ENCODE assay signal across 2 cellular contexts in the genomic region with DNA sequence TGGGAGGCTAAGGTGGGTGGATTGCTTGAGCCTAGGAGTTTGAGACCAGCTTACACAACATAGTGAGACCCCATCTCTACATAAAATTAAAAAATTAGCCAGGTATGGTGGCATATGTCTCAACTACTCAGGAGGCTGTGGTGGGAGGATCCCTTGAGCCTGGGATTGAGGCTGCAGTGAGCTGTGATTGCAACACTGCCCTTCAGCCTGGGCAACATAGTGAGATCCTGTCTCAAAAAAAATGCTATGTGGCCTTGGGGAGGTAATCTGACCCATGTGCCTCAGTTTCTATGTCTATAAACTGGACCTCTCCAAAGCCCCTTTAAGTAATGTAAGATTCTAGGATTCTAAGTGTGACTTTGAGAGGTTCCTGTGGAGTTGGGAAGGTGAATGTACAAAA.
TF ChIP-seq lines count a peak whose summit lies in the region.

No MANE protein-coding gene starts in this region.

TF ChIP-seq in HepG2, 621 proteins besides CTCF, POLR2A, EP300 and RAD21 (continues in another document):
- TF ChIP-seq NFRKB (IDR thresholded peaks at IDR 0.05), result no peak
- TF ChIP-seq ZNF605 (CRISPR knock-in tag; IDR thresholded peaks at IDR 0.05), result no peak
- no peak for TF ChIP-seq ZNF644 (CRISPR knock-in tag; IDR thresholded peaks at IDR 0.05; ENCODE audit: low read depth)
- TF ChIP-seq, protein P1, sequence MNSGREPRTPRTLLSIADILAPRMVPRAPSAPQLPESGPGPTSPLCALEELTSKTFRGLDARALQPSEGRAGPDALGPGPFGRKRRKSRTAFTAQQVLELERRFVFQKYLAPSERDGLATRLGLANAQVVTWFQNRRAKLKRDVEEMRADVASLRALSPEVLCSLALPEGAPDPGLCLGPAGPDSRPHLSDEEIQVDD (CRISPR knock-in tag; IDR thresholded peaks at IDR 0.05; ENCODE audit: borderline replicate concordance), result no peak
- TF ChIP-seq, protein P2, sequence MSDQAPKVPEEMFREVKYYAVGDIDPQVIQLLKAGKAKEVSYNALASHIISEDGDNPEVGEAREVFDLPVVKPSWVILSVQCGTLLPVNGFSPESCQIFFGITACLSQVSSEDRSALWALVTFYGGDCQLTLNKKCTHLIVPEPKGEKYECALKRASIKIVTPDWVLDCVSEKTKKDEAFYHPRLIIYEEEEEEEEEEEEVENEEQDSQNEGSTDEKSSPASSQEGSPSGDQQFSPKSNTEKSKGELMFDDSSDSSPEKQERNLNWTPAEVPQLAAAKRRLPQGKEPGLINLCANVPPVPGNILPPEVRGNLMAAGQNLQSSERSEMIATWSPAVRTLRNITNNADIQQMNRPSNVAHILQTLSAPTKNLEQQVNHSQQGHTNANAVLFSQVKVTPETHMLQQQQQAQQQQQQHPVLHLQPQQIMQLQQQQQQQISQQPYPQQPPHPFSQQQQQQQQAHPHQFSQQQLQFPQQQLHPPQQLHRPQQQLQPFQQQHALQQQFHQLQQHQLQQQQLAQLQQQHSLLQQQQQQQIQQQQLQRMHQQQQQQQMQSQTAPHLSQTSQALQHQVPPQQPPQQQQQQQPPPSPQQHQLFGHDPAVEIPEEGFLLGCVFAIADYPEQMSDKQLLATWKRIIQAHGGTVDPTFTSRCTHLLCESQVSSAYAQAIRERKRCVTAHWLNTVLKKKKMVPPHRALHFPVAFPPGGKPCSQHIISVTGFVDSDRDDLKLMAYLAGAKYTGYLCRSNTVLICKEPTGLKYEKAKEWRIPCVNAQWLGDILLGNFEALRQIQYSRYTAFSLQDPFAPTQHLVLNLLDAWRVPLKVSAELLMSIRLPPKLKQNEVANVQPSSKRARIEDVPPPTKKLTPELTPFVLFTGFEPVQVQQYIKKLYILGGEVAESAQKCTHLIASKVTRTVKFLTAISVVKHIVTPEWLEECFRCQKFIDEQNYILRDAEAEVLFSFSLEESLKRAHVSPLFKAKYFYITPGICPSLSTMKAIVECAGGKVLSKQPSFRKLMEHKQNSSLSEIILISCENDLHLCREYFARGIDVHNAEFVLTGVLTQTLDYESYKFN (CRISPR knock-in tag; conservative IDR thresholded peaks at IDR 0.05), result no peak
- TF ChIP-seq MTA3 (CRISPR knock-in tag; IDR thresholded peaks at IDR 0.05), result no peak
- TF ChIP-seq CEBPB (IDR thresholded peaks at IDR 0.05; ENCODE audit: borderline replicate concordance, low read depth, low read length), result peak; percentile 19; the same call in 1 of the 2 replicates
- TF ChIP-seq, protein P3, sequence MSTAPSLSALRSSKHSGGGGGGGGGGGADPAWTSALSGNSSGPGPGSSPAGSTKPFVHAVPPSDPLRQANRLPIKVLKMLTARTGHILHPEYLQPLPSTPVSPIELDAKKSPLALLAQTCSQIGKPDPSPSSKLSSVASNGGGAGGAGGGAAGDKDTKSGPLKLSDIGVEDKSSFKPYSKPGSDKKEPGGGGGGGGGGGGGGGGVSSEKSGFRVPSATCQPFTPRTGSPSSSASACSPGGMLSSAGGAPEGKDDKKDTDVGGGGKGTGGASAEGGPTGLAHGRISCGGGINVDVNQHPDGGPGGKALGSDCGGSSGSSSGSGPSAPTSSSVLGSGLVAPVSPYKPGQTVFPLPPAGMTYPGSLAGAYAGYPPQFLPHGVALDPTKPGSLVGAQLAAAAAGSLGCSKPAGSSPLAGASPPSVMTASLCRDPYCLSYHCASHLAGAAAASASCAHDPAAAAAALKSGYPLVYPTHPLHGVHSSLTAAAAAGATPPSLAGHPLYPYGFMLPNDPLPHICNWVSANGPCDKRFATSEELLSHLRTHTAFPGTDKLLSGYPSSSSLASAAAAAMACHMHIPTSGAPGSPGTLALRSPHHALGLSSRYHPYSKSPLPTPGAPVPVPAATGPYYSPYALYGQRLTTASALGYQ (CRISPR knock-in tag; IDR thresholded peaks at IDR 0.05), result no peak
- TF ChIP-seq, protein P4, sequence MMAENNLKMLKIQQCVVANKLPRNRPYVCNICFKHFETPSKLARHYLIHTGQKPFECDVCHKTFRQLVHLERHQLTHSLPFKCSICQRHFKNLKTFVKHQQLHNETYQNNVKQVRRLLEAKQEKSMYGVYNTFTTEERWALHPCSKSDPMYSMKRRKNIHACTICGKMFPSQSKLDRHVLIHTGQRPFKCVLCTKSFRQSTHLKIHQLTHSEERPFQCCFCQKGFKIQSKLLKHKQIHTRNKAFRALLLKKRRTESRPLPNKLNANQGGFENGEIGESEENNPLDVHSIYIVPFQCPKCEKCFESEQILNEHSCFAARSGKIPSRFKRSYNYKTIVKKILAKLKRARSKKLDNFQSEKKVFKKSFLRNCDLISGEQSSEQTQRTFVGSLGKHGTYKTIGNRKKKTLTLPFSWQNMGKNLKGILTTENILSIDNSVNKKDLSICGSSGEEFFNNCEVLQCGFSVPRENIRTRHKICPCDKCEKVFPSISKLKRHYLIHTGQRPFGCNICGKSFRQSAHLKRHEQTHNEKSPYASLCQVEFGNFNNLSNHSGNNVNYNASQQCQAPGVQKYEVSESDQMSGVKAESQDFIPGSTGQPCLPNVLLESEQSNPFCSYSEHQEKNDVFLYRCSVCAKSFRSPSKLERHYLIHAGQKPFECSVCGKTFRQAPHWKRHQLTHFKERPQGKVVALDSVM (CRISPR knock-in tag; IDR thresholded peaks at IDR 0.05), result peak; percentile 47; the same call in 1 of the 2 replicates
- no peak for TF ChIP-seq ZNF234 (CRISPR knock-in tag; conservative IDR thresholded peaks at IDR 0.05)
- no peak for TF ChIP-seq ZNF232 (CRISPR knock-in tag; IDR thresholded peaks at IDR 0.05; ENCODE audit: borderline replicate concordance)
- no peak for TF ChIP-seq NFYB (CRISPR knock-in tag; IDR thresholded peaks at IDR 0.05)
- TF ChIP-seq, protein P5, sequence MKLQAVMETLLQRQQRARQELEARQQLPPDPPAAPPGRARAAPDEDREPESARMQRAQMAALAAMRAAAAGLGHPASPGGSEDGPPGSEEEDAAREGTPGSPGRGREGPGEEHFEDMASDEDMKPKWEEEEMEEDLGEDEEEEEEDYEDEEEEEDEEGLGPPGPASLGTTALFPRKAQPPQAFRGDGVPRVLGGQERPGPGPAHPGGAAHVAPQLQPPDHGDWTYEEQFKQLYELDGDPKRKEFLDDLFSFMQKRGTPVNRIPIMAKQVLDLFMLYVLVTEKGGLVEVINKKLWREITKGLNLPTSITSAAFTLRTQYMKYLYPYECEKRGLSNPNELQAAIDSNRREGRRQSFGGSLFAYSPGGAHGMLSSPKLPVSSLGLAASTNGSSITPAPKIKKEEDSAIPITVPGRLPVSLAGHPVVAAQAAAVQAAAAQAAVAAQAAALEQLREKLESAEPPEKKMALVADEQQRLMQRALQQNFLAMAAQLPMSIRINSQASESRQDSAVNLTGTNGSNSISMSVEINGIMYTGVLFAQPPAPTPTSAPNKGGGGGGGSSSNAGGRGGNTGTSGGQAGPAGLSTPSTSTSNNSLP (IDR thresholded peaks at IDR 0.05; ENCODE audit: low read depth, low read length), result no peak
- TF ChIP-seq ADNP (CRISPR knock-in tag; IDR thresholded peaks at IDR 0.05), result no peak
- no peak for TF ChIP-seq MBNL3 (CRISPR knock-in tag; conservative IDR thresholded peaks at IDR 0.05)
- TF ChIP-seq MATR3 (CRISPR knock-in tag; IDR thresholded peaks at IDR 0.05), result no peak
- TF ChIP-seq, protein P6, sequence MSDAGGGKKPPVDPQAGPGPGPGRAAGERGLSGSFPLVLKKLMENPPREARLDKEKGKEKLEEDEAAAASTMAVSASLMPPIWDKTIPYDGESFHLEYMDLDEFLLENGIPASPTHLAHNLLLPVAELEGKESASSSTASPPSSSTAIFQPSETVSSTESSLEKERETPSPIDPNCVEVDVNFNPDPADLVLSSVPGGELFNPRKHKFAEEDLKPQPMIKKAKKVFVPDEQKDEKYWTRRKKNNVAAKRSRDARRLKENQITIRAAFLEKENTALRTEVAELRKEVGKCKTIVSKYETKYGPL (CRISPR knock-in tag; IDR thresholded peaks at IDR 0.05), result no peak
- peak; percentile 88 for TF ChIP-seq ZNF121 (CRISPR knock-in tag; IDR thresholded peaks at IDR 0.05)

TF ChIP-seq in K562, 482 proteins besides CTCF, POLR2A, EP300 and RAD21:
- TF ChIP-seq E2F3 (CRISPR knock-in tag; IDR thresholded peaks at IDR 0.05), result no peak
- 0 out of 2 replicates have a peak, but pooled peaks have one; percentile 17 for TF ChIP-seq CEBPB (tag; IDR thresholded peaks at IDR 0.05)
- peak; percentile 5 for TF ChIP-seq RBM25 (IDR thresholded peaks at IDR 0.05; ENCODE audit: low read depth, low read length, severe bottlenecking)
